In genomic region chr10:88379575-88379974, GRCh38 we compare ENCODE assay signal across 1 cellular context.
TF ChIP-seq lines count a peak whose summit lies in the region.

No MANE protein-coding gene starts in this region.

TF ChIP-seq in HepG2, 621 proteins besides CTCF, POLR2A, EP300 and RAD21 (continued from another document):
- TF ChIP-seq ATF2 (CRISPR knock-in tag; IDR thresholded peaks at IDR 0.05), result no peak
